Comparison of ENCODE assay signal across 10 cellular contexts in the genomic region with DNA sequence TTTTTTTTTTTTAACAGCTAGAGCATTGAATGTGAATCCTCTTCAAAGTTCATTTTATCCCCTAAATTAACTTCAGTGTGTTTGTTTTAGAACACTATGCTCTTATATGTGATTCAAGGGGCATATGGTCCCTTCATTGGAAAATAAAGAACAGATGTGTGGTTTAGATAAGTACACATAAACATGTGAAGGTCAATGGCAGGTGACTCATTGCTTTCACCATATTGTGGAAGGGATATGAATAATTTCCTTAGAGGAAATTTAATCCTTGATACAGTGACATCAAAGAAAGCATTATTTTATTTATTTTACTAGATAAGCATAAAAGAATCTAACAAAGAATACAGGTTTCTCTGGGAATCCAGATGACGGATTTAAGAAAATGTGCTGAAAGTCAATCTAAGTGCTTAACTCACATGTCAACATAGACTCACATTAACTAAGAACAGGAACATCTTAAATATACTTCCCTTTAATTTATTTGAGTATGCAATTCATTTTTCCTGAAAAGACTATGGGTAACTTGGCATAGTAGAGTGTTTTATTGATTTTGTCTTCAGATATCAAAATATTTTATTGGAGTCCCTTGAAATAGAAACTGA.
A peak's percentile ranks its signal among the peaks of the same experiment; 100 is the strongest.
DNase-seq lines count a peak whose midpoint lies in the region; ATAC-seq and TF ChIP-seq lines count a peak whose summit lies in the region.
"Had no signal": no experiment of that assay in that cellular context is flagged by ENCODE, and none has a peak within 500 bp of the region (broad histone marks: within the 10 kb centered on the region; RNA-seq: fewer than 3 reads in every experiment).

No MANE protein-coding gene starts in this region.

- ATAC-seq in GM19324 (IDR thresholded peaks at IDR 0.05; ENCODE audit: low FRiP score, unreplicated experiment) (no peak), HG03469 (IDR thresholded peaks at IDR 0.05; ENCODE audit: unreplicated experiment) (no peak), GM18502 (IDR thresholded peaks at IDR 0.05; ENCODE audit: poor library complexity, unreplicated experiment) (no peak)
- ATAC-seq: stimulated activated naive B cell treated with anti-CD40 and anti-IgM and Interleukin-4, amounts not matched to agents 10 μg/mL and 1 μg/mL and 100 μg/mL, for 72 hours had no signal

- TF ChIP-seq CTCF in AG09319 (IDR thresholded peaks at IDR 0.05; ENCODE audit: low read depth, low read length) (no peak), foreskin fibroblast (IDR thresholded peaks at IDR 0.05; ENCODE audit: low read depth, low read length) (no peak)

- no peak overlapping the region for H3K4me3 ChIP-seq in foreskin fibroblast (ENCODE audit: low read depth in 1 of 2, low read length in 2 of 2)

- in situ Hi-C loops in SK-MEL-5 (cut with HindIII; ENCODE audit: low pct_unique_long_range_greater_than_20kb, low sequenced_read_pairs), result no loop called here

- DNase-seq in AG09319 (ENCODE audit: extremely low read depth, low read depth), result peak; percentile 82
- DNase-seq in HT1080 (ENCODE audit: low read depth), result peak; percentile 95
- DNase-seq in SK-MEL-5 (ENCODE audit: low read depth, low spot score), result peak; percentile 73
- peak; percentile 91 to 94 for DNase-seq in foreskin fibroblast
- DNase-seq in effector CD4-positive, alpha-beta T cell, result no peak
- DNase-seq: activated CD4-positive, CD25-positive, alpha-beta regulatory T cell treated with anti-CD3 and anti-CD28 coated beads, Interleukin-2, amount 50 U/mL, for 72 hours; stimulated activated naive B cell treated with anti-CD40 and anti-IgM and Interleukin-4, amounts not matched to agents 10 μg/mL and 1 μg/mL and 100 μg/mL, for 72 hours had no signal
